In genomic region chr1:155940531-155940992, GRCh38 we compare ENCODE assay signal across 1 cellular context.
A peak's percentile ranks its signal among the peaks of the same experiment; 100 is the strongest.
TF ChIP-seq lines count a peak whose summit lies in the region.

No MANE protein-coding gene starts in this region.

TF ChIP-seq in HepG2, 621 proteins besides CTCF, POLR2A, EP300 and RAD21 (continued from another document and continues in another):
- TF ChIP-seq AFF4 (CRISPR knock-in tag; IDR thresholded peaks at IDR 0.05): peak; percentile 60; the same call in 1 of the 2 replicates
- TF ChIP-seq CREB3 (CRISPR knock-in tag; IDR thresholded peaks at IDR 0.05): no peak
- no peak for TF ChIP-seq ZSCAN30 (CRISPR knock-in tag; IDR thresholded peaks at IDR 0.05)
- TF ChIP-seq ZNF816 (CRISPR knock-in tag; IDR thresholded peaks at IDR 0.05; ENCODE audit: borderline replicate concordance): peak; percentile 34; the same call in 1 of the 2 replicates
- no peak for TF ChIP-seq ZFP82 (CRISPR knock-in tag; IDR thresholded peaks at IDR 0.05; ENCODE audit: borderline replicate concordance)
- TF ChIP-seq ZNF503 (CRISPR knock-in tag; IDR thresholded peaks at IDR 0.05): no peak; the same call in 1 of the 2 replicates
- TF ChIP-seq YY1 (IDR thresholded peaks at IDR 0.05; ENCODE audit: insufficient read depth, insufficient replicate concordance, low read depth, low read length): no peak
- no peak for TF ChIP-seq ZFP1 (CRISPR knock-in tag; IDR thresholded peaks at IDR 0.05)
- no peak for TF ChIP-seq FOXM1 (CRISPR knock-in tag; IDR thresholded peaks at IDR 0.05)
- TF ChIP-seq ZNF24 (IDR thresholded peaks at IDR 0.05): no peak
- TF ChIP-seq ZBTB20 (CRISPR knock-in tag; IDR thresholded peaks at IDR 0.05; ENCODE audit: borderline replicate concordance, low read depth): no peak
- no peak for TF ChIP-seq ZNF570 (CRISPR knock-in tag; IDR thresholded peaks at IDR 0.05; ENCODE audit: borderline replicate concordance)
- TF ChIP-seq IKZF4 (CRISPR knock-in tag; IDR thresholded peaks at IDR 0.05; ENCODE audit: borderline replicate concordance, low read depth, not compliant biosample characterization): no peak
- no peak for TF ChIP-seq HOXA9 (CRISPR knock-in tag; IDR thresholded peaks at IDR 0.05; ENCODE audit: borderline replicate concordance)
- TF ChIP-seq ZNF512B (CRISPR knock-in tag; IDR thresholded peaks at IDR 0.05; ENCODE audit: borderline replicate concordance): no peak
- no peak for TF ChIP-seq RXRA (CRISPR knock-in tag; IDR thresholded peaks at IDR 0.05)
- no peak for TF ChIP-seq BRCA1 (CRISPR knock-in tag; IDR thresholded peaks at IDR 0.05)
- no peak for TF ChIP-seq DMTF1 (CRISPR knock-in tag; IDR thresholded peaks at IDR 0.05)
- TF ChIP-seq MYPOP (CRISPR knock-in tag; IDR thresholded peaks at IDR 0.05): peak; percentile 27; the same call in 1 of the 2 replicates
- no peak for TF ChIP-seq TEAD2 (CRISPR knock-in tag; IDR thresholded peaks at IDR 0.05)
- TF ChIP-seq EEA1 (CRISPR knock-in tag; IDR thresholded peaks at IDR 0.05; ENCODE audit: borderline replicate concordance): no peak
- no peak for TF ChIP-seq STAT6 (CRISPR knock-in tag; IDR thresholded peaks at IDR 0.05; ENCODE audit: borderline replicate concordance)
- peak; percentile 53; the same call in 1 of the 2 replicates for TF ChIP-seq FOSL2 (CRISPR knock-in tag; IDR thresholded peaks at IDR 0.05)
- TF ChIP-seq NFRKB (IDR thresholded peaks at IDR 0.05): no peak
- TF ChIP-seq ZNF678 (CRISPR knock-in tag; IDR thresholded peaks at IDR 0.05): no peak
- TF ChIP-seq CSRNP1 (CRISPR knock-in tag; IDR thresholded peaks at IDR 0.05): 0 out of 2 replicates have a peak, but pooled peaks have one; percentile 40
- 0 out of 2 replicates have a peak, but pooled peaks have one; percentile 7 for TF ChIP-seq SIN3A (IDR thresholded peaks at IDR 0.05; ENCODE audit: borderline replicate concordance, low read depth, low read length)
- TF ChIP-seq HOXD1 (CRISPR knock-in tag; IDR thresholded peaks at IDR 0.05): no peak
- no peak for TF ChIP-seq ZNF496 (CRISPR knock-in tag; IDR thresholded peaks at IDR 0.05; ENCODE audit: insufficient replicate concordance)
- TF ChIP-seq ZNF468 (CRISPR knock-in tag; IDR thresholded peaks at IDR 0.05): no peak
- no peak for TF ChIP-seq ZNF557 (CRISPR knock-in tag; IDR thresholded peaks at IDR 0.05)
- TF ChIP-seq ZNF773 (CRISPR knock-in tag; IDR thresholded peaks at IDR 0.05; ENCODE audit: borderline replicate concordance): no peak
- TF ChIP-seq ZFP91 (CRISPR knock-in tag; IDR thresholded peaks at IDR 0.05; ENCODE audit: borderline replicate concordance): peak; percentile 16; the same call in 1 of the 2 replicates
- peak; percentile 35; the same call in 1 of the 2 replicates for TF ChIP-seq ZNF607 (CRISPR knock-in tag; IDR thresholded peaks at IDR 0.05; ENCODE audit: borderline replicate concordance)
- TF ChIP-seq HNF4A (CRISPR knock-in tag; IDR thresholded peaks at IDR 0.05): peak; percentile 26
- no peak for TF ChIP-seq WIZ (CRISPR knock-in tag; IDR thresholded peaks at IDR 0.05)
- no peak for TF ChIP-seq ZNF225 (CRISPR knock-in tag; IDR thresholded peaks at IDR 0.05)
- peak; percentile 70; the same call in 1 of the 2 replicates for TF ChIP-seq RARA (CRISPR knock-in tag; IDR thresholded peaks at IDR 0.05)
- TF ChIP-seq HOXA5 (CRISPR knock-in tag; IDR thresholded peaks at IDR 0.05): no peak
- no peak for TF ChIP-seq ZNF333 (CRISPR knock-in tag; IDR thresholded peaks at IDR 0.05; ENCODE audit: borderline replicate concordance)
